Comparison of ENCODE assay signal across 10 cellular contexts in genomic region chr11:85316967-85317366, GRCh38.
A peak's percentile ranks its signal among the peaks of the same experiment; 100 is the strongest.
DNase-seq lines count a peak whose midpoint lies in the region; ATAC-seq and FAIRE-seq lines count a peak whose summit lies in the region.
"Had no signal": no experiment of that assay in that cellular context is flagged by ENCODE, and none has a peak within 500 bp of the region (broad histone marks: within the 10 kb centered on the region; RNA-seq: fewer than 3 reads in every experiment).

No MANE protein-coding gene starts in this region.

- no peaks in the 10 kb centered on the region for H3K9me3 Mint-ChIP-seq in stimulated activated naive B cell treated with anti-CD40 and anti-IgM and Interleukin-4, amounts not matched to agents 10 μg/mL and 1 μg/mL and 100 μg/mL, for 72 hours
- H3K9me3 Mint-ChIP-seq in activated CD8-positive, alpha-beta T cell treated with anti-CD3 and anti-CD28 coated beads, Interleukin-2, amount 10 ng/mL, durations not matched to agents 7 days and 5 days (ENCODE audit: insufficient read depth) = no peaks in the 10 kb centered on the region

- DNase-seq in NCI-H2081 (lab: John Stamatoyannopoulos, UW) (peak; percentile 14 to 66), frontal cortex (ENCODE audit: low spot score in 2 of 2) (no peak)
- peak; percentile 31 for DNase-seq in stimulated activated naive B cell treated with anti-CD40 and anti-IgM and Interleukin-4, amounts not matched to agents 10 μg/mL and 1 μg/mL and 100 μg/mL, for 72 hours
- no peak for DNase-seq in activated CD8-positive, alpha-beta T cell treated with anti-CD3 and anti-CD28 coated beads, Interleukin-2, amount 10 ng/mL, durations not matched to agents 7 days and 5 days
- no peak for DNase-seq in activated naive CD4-positive, alpha-beta T cell (lab: John Stamatoyannopoulos, UW)
- DNase-seq: activated CD4-positive, CD25-positive, alpha-beta regulatory T cell; dorsolateral prefrontal cortex; midbrain had no signal

- CTCF ChIA-PET in activated CD8-positive, alpha-beta T cell treated with anti-CD3 and anti-CD28 coated beads, Interleukin-2, amount 10 ng/mL, durations not matched to agents 7 days and 5 days (lab: Charles Lee) = no interaction called here

- H3K27ac Mint-ChIP-seq in stimulated activated naive B cell treated with anti-CD40 and anti-IgM and Interleukin-4, amounts not matched to agents 10 μg/mL and 1 μg/mL and 100 μg/mL, for 72 hours = peak overlapping the region; percentile 48
- H3K27ac Mint-ChIP-seq in activated CD8-positive, alpha-beta T cell treated with anti-CD3 and anti-CD28 coated beads, Interleukin-2, amount 10 ng/mL, durations not matched to agents 7 days and 5 days = no peak overlapping the region

- POLR2A ChIA-PET in activated CD8-positive, alpha-beta T cell treated with anti-CD3 and anti-CD28 coated beads, Interleukin-2, amount 10 ng/mL, durations not matched to agents 7 days and 5 days (lab: Charles Lee) = no interaction called here

- H3K27me3 Mint-ChIP-seq in stimulated activated naive B cell treated with anti-CD40 and anti-IgM and Interleukin-4, amounts not matched to agents 10 μg/mL and 1 μg/mL and 100 μg/mL, for 72 hours = no peaks in the 10 kb centered on the region
- H3K27me3 Mint-ChIP-seq in activated CD8-positive, alpha-beta T cell treated with anti-CD3 and anti-CD28 coated beads, Interleukin-2, amount 10 ng/mL, durations not matched to agents 7 days and 5 days (ENCODE audit: low read depth) = no peaks in the 10 kb centered on the region

- H3K4me1 Mint-ChIP-seq in stimulated activated naive B cell treated with anti-CD40 and anti-IgM and Interleukin-4, amounts not matched to agents 10 μg/mL and 1 μg/mL and 100 μg/mL, for 72 hours = peaks cover 17 to 23% of the 10 kb centered on the region in 2 donors
- no peaks in the 10 kb centered on the region for H3K4me1 Mint-ChIP-seq in activated CD8-positive, alpha-beta T cell treated with anti-CD3 and anti-CD28 coated beads, Interleukin-2, amount 10 ng/mL, durations not matched to agents 7 days and 5 days (ENCODE audit: low read depth)

- peak overlapping the region in 1 of 2 donors; percentile 2 for H3K4me3 Mint-ChIP-seq in stimulated activated naive B cell treated with anti-CD40 and anti-IgM and Interleukin-4, amounts not matched to agents 10 μg/mL and 1 μg/mL and 100 μg/mL, for 72 hours
- H3K4me3 Mint-ChIP-seq in activated CD8-positive, alpha-beta T cell treated with anti-CD3 and anti-CD28 coated beads, Interleukin-2, amount 10 ng/mL, durations not matched to agents 7 days and 5 days = no peak overlapping the region

- FAIRE-seq in frontal cortex (lab: Jason Lieb, UNC) = no peak

- ATAC-seq in GM19324 (IDR thresholded peaks at IDR 0.05; ENCODE audit: low FRiP score, unreplicated experiment) (peak; percentile 96), HG03039 (IDR thresholded peaks at IDR 0.05; ENCODE audit: unreplicated experiment) (peak; percentile 96)
- peak; percentile 95 to 96 for ATAC-seq in stimulated activated naive B cell treated with anti-CD40 and anti-IgM and Interleukin-4, amounts not matched to agents 10 μg/mL and 1 μg/mL and 100 μg/mL, for 72 hours (replicated peaks)
- no peak for ATAC-seq in activated CD8-positive, alpha-beta T cell treated with anti-CD3 and anti-CD28 coated beads, Interleukin-2, amount 10 ng/mL, durations not matched to agents 7 days and 5 days

- H3K36me3 Mint-ChIP-seq in stimulated activated naive B cell treated with anti-CD40 and anti-IgM and Interleukin-4, amounts not matched to agents 10 μg/mL and 1 μg/mL and 100 μg/mL, for 72 hours = no peaks in the 10 kb centered on the region
- no peaks in the 10 kb centered on the region for H3K36me3 Mint-ChIP-seq in activated CD8-positive, alpha-beta T cell treated with anti-CD3 and anti-CD28 coated beads, Interleukin-2, amount 10 ng/mL, durations not matched to agents 7 days and 5 days (ENCODE audit: low read depth)

Comparison
In these comparisons a context has a peak if more than half of its experiments do, and no peak if none do; other contexts are left out.
1. DNase-seq: peak in NCI-H2081 (2 of 2) and stimulated activated naive B cell treated with anti-CD40 and anti-IgM and Interleukin-4, amounts not matched to agents 10 μg/mL and 1 μg/mL and 100 μg/mL, for 72 hours (single experiment); none in activated CD8-positive, alpha-beta T cell treated with anti-CD3 and anti-CD28 coated beads, Interleukin-2, amount 10 ng/mL, durations not matched to agents 7 days and 5 days (single experiment), frontal cortex (0 of 2) and activated naive CD4-positive, alpha-beta T cell (0 of 4).